In the genomic region with DNA sequence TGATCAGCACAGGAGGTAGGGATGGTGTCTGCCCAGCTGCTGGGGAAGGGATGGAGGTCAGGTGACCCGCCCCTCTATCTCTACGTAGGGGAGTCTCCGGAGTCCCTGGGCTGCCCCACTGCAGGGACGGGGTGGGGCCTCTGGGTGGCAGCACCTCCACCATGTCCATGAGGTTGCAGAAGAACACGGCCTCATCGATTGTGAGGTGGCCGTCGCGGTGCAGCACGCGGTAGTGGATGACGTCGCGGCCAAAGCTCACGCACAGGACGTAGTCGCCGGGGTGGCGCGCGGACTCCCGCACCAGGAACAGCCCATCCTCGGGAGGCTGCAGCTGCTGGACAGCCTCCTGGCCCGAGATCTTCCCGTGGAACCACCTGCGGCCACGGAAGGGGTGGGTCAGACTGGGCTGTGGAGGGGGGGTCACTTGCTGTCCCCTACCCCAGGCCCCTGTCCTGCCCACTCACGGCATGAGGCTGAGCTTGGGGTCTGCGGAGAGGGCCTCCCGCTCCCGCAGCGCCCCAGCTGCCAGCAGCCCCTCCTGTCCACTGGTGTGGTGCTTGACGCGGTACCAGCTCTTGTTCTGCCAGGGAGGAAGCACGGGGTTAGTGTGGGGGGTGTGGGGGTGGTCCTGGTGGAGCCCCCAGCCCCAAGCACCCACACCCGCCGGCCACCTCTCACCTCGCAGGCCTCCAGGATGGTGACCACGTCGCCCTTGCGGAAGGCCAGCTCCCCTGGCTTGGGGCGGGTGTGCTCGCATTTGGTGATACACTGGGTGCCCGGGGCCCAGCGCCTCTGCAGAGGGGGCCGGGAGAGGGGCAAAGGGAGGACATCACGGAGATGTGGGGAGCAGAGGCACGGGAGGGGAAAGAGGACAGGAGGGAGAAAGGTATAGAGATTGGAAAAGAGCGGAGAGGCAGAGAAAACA, we compare ENCODE assay signal across 8 cellular contexts. TPM values are rescaled to one million over a fixed set of nuclear protein-coding genes. Genes with fewer than 3 reads are reported as not detected.
DNase-seq lines count a peak whose midpoint lies in the region; ATAC-seq and TF ChIP-seq lines count a peak whose summit lies in the region.

No MANE protein-coding gene starts in this region.

- peak; percentile 24 for TF ChIP-seq CTCF in HFF-Myc (IDR thresholded peaks at IDR 0.05; ENCODE audit: low read depth, low read length, missing control alignments)
- no peak for TF ChIP-seq CTCF in GM20000 (IDR thresholded peaks at IDR 0.05; ENCODE audit: extremely low read depth, missing control alignments)

- peak; percentile 19 for ATAC-seq in esophagus mucosa

- H3K4me1 Mint-ChIP-seq in activated CD4-positive, alpha-beta T cell treated with anti-CD3 and anti-CD28 coated beads, Interleukin-2, amount 10 ng/mL, durations not matched to agents 24 days and 14 days = peaks cover 4% of the 10 kb centered on the region

- peaks cover 28% of the 10 kb centered on the region for H3K36me3 Mint-ChIP-seq in activated CD4-positive, alpha-beta T cell treated with anti-CD3 and anti-CD28 coated beads, Interleukin-2, amount 10 ng/mL, durations not matched to agents 24 days and 14 days (ENCODE audit: low read depth)

- no peak overlapping the region for H3K27ac Mint-ChIP-seq in activated CD4-positive, alpha-beta T cell treated with anti-CD3 and anti-CD28 coated beads, Interleukin-2, amount 10 ng/mL, durations not matched to agents 24 days and 14 days

- intact Hi-C loops in activated CD4-positive, alpha-beta T cell treated with anti-CD3 and anti-CD28 coated beads, Interleukin-2, amount 10 ng/mL, durations not matched to agents 24 days and 14 days (cut with micrococcal nuclease) = loop anchor here (2.0 kb wide), 1 partner anchor 35 kb away; no protein-coding TSS in a partner anchor
- intact Hi-C loops in posterior vena cava (cut with DNase I) = no loop called here

- peaks cover 7% of the 10 kb centered on the region for H3K27me3 Mint-ChIP-seq in activated CD4-positive, alpha-beta T cell treated with anti-CD3 and anti-CD28 coated beads, Interleukin-2, amount 10 ng/mL, durations not matched to agents 24 days and 14 days

- no peak overlapping the region for H3K4me3 ChIP-seq in HFF-Myc (replicated peaks; ENCODE audit: low read depth, low read length)

- DNase-seq in HFF-Myc (ENCODE audit: extremely low read depth, low read depth) = no peak
- peak; percentile 70 for DNase-seq in activated CD4-positive, alpha-beta T cell treated with anti-CD3 and anti-CD28 coated beads, Interleukin-2, amount 10 ng/mL, durations not matched to agents 24 days and 14 days
- peak in 2 of 3 donors; percentile 22 to 44 for DNase-seq in stimulated activated CD4-positive, alpha-beta T cell treated with anti-CD3 and anti-CD28 coated beads, TNF-alpha, amount 100 ng/mL, for 48 hours (ENCODE audit: low read depth in 3 of 3)
- no peak for DNase-seq in EL
- DNase-seq in posterior vena cava (ENCODE audit: low spot score) = no peak
- DNase-seq in GM20000 (ENCODE audit: low spot score) = no peak
- no peak for DNase-seq in AG08396 (ENCODE audit: low spot score)

- H3K9me3 Mint-ChIP-seq in activated CD4-positive, alpha-beta T cell treated with anti-CD3 and anti-CD28 coated beads, Interleukin-2, amount 10 ng/mL, durations not matched to agents 24 days and 14 days = peaks cover 12% of the 10 kb centered on the region

- peak overlapping the region; percentile 84 for H3K4me3 Mint-ChIP-seq in activated CD4-positive, alpha-beta T cell treated with anti-CD3 and anti-CD28 coated beads, Interleukin-2, amount 10 ng/mL, durations not matched to agents 24 days and 14 days

RNA-seq across cellular contexts. Expression of a gene that starts 2.3 kb away (rescaled TPM):
- total RNA-seq in activated CD4-positive, alpha-beta T cell treated with anti-CD3 and anti-CD28 coated beads, Interleukin-2, amount 10 ng/mL, durations not matched to agents 24 days and 14 days = 31.6 and 32.3 TPM in 2 replicates
- 0.24 TPM for total RNA-seq in esophagus mucosa
- total RNA-seq in posterior vena cava = 1 to 10 TPM; 1.1 to 2.8 TPM

RNA-seq across cellular contexts. Expression of a gene that starts 11.9 kb away (rescaled TPM):
- not detected in 2 replicates for total RNA-seq in activated CD4-positive, alpha-beta T cell treated with anti-CD3 and anti-CD28 coated beads, Interleukin-2, amount 10 ng/mL, durations not matched to agents 24 days and 14 days
- total RNA-seq in esophagus mucosa = not detected
- not detected for total RNA-seq in posterior vena cava

RNA-seq across cellular contexts. Expression of a gene that starts 21.4 kb away (rescaled TPM):
- total RNA-seq in activated CD4-positive, alpha-beta T cell treated with anti-CD3 and anti-CD28 coated beads, Interleukin-2, amount 10 ng/mL, durations not matched to agents 24 days and 14 days = 91.4 and 96.6 TPM in 2 replicates
- 62.3 TPM for total RNA-seq in esophagus mucosa
- total RNA-seq in posterior vena cava = 10 to 100 TPM; 45.3 to 58.8 TPM

RNA-seq across cellular contexts. Expression of a gene that starts 22.4 kb away (rescaled TPM):
- 41.5 and 48.7 TPM in 2 replicates for total RNA-seq in activated CD4-positive, alpha-beta T cell treated with anti-CD3 and anti-CD28 coated beads, Interleukin-2, amount 10 ng/mL, durations not matched to agents 24 days and 14 days
- 10.9 TPM for total RNA-seq in esophagus mucosa
- total RNA-seq in posterior vena cava = 10 to 100 TPM; 10.5 to 13.1 TPM

Comparison
In these comparisons a context has a peak if more than half of its experiments do, and no peak if none do; other contexts are left out.
1. DNase-seq: peak in activated CD4-positive, alpha-beta T cell treated with anti-CD3 and anti-CD28 coated beads, Interleukin-2, amount 10 ng/mL, durations not matched to agents 24 days and 14 days (single experiment) and stimulated activated CD4-positive, alpha-beta T cell treated with anti-CD3 and anti-CD28 coated beads, TNF-alpha, amount 100 ng/mL, for 48 hours (2 of 3); none in HFF-Myc (single experiment), EL (single experiment), posterior vena cava (single experiment), GM20000 (single experiment) and AG08396 (single experiment).